9 cellular contexts compared by ENCODE assay signal in the genomic region with DNA sequence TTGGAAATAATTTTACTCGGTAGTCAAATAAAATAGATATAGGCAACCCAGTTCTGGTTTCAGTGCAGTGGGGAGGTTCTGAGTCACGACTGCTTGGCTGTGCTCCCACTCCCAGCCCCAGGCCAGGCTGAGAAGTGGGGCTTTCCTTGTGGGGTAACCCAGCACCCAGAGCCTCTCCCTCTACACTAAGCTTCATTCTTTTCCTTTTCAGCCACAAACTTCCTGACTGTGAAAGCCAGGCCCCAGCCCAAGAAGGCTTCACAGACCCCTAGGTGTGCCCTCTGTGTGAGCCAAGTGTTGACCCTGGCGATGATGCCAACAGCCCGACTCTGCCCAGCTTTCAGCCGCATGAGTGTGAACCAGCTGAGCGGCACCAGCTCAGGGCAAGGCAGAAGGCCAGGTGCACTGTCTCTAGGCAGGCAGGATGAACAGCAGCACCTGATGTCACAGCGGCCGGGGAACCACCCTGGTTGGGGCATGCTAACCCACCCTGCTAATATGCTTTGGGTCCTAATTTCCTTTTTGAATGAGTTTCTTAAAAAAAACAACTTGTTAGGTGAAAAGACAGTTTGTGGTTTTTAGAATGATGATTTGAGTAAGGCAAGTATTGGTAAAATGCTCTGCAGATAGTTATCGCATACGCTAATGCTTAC. TPM values are rescaled to one million over a fixed set of nuclear protein-coding genes. Genes with fewer than 3 reads are reported as not detected.
DNase-seq lines count a peak whose midpoint lies in the region; ATAC-seq, FAIRE-seq and TF ChIP-seq lines count a peak whose summit lies in the region.
"Had no signal": no experiment of that assay in that cellular context is flagged by ENCODE, and none has a peak within 500 bp of the region (broad histone marks: within the 10 kb centered on the region; RNA-seq: fewer than 3 reads in every experiment).

No MANE protein-coding gene starts in this region.

- peak overlapping the region; percentile 22; the same call in 1 of the 2 replicates for H2BK12ac ChIP-seq in H1 (ENCODE audit: low read depth, low read length)

- WGBS in H1 (ENCODE audit: extremely low coverage in 1 of 2, insufficient coverage in 1 of 2, insufficient read length in 1 of 2, insufficient replicate concordance in 2 of 2, low coverage in 1 of 2, low lambda C conversion rate in 2 of 2, missing lambda C conversion rate in 1 of 2), 2 experiments: 91% methylated on average over 10 of the region's 10 CpGs; no CpG with 5 or more reads in 1 of the 2 experiments

- H4K8ac ChIP-seq in H1 (ENCODE audit: extremely low read depth, insufficient read depth, low read length): no peak overlapping the region

- no peak for TF ChIP-seq CTCF in H1 (IDR thresholded peaks at IDR 0.05; ENCODE audit: control extremely low read depth in 1 of 3, insufficient read depth in 1 of 3, low read depth in 1 of 3, low read length in 3 of 3)

- no peak overlapping the region for H3K14ac ChIP-seq in H1 (ENCODE audit: insufficient read length)

- H4K91ac ChIP-seq in H1 (replicated peaks; ENCODE audit: insufficient read length, low read length): no peak overlapping the region

- H3K4me3 ChIP-seq in H1 (ENCODE audit: extremely low read depth in 1 of 4, insufficient read depth in 2 of 4, low read depth in 3 of 4, low read length in 4 of 4): no peak overlapping the region
- H3K4me3 ChIP-seq: right lobe of liver had no signal

- peak overlapping the region; percentile 9; the same call in 1 of the 2 replicates for H2BK15ac ChIP-seq in H1 (ENCODE audit: low read length)

- H3K27me3 ChIP-seq in H1 (replicated peaks in 1 of 4; ENCODE audit: control insufficient read depth in 3 of 4, extremely low read depth in 1 of 4, insufficient read depth in 3 of 4, low read length in 3 of 4): peaks cover 0 to 10% (median 8%) of the 10 kb centered on the region in 4 experiments; a peak in 4 of 7 replicates
- H3K27me3 ChIP-seq: right lobe of liver had no signal

- H2AFZ ChIP-seq in H1 (ENCODE audit: low read length): no peak overlapping the region

- no peak overlapping the region for H2BK20ac ChIP-seq in H1 (ENCODE audit: low read length)

- no peak for TF ChIP-seq POLR2A in H1 (IDR thresholded peaks at IDR 0.05; ENCODE audit: control extremely low read depth in 1 of 2, low read depth in 2 of 2, low read length in 2 of 2)

- H3K79me1 ChIP-seq in H1 (ENCODE audit: low read depth, low read length): no peaks in the 10 kb centered on the region

- POLR2A ChIA-PET in H1 (lab: Charles Lee; ENCODE audit: partially characterized antibody): interaction anchor here (0.7 to 8.6 kb wide), 7 partner anchors 11 to 116 kb away, joined by 3 to 181 read pairs (median 5); partner anchors contain the start of genes CTDSP2 and TSFM

- DNase-seq in DMS153 treated with DMSO at 0.1 percent for 48 hours (lab: John Stamatoyannopoulos, UW; ENCODE audit: unreplicated experiment) (peak; percentile 56), Kasumi-1 (lab: John Stamatoyannopoulos, UW) (peak; percentile 29 to 32), H1 (ENCODE audit: low read depth in 1 of 2, low spot score in 2 of 2) (no peak), renal cortical epithelial cell (ENCODE audit: low read depth) (peak; percentile 75), OCI-M2 (lab: John Stamatoyannopoulos, UW; ENCODE audit: unreplicated experiment) (no peak), SW480 (ENCODE audit: low spot score) (no peak)
- DNase-seq in activated CD8-positive, alpha-beta memory T cell treated with anti-CD3 and anti-CD28 coated beads for 1 hour (ENCODE audit: extremely low read depth in 1 of 2, low read depth in 1 of 2): peak; percentile 49
- DNase-seq: right lobe of liver had no signal

- H3K4me2 ChIP-seq in H1 (ENCODE audit: insufficient read depth in 1 of 2, low read depth in 2 of 2, low read length in 2 of 2): no peak overlapping the region

- no peak overlapping the region for H3K23ac ChIP-seq in H1 (ENCODE audit: insufficient read length)

- H2AK5ac ChIP-seq in H1 (ENCODE audit: low read depth, low read length): no peak overlapping the region

- no peak overlapping the region for H2BK120ac ChIP-seq in H1 (replicated peaks; ENCODE audit: low read depth, low read length)

- H3K36me3 ChIP-seq in H1 (ENCODE audit: control insufficient read depth in 2 of 4, insufficient read depth in 4 of 4, low read length in 3 of 4): no peaks in the 10 kb centered on the region
- H3K36me3 ChIP-seq: right lobe of liver had no signal

- H2BK5ac ChIP-seq in H1 (ENCODE audit: low read depth, low read length): no peak overlapping the region

- no peak for TF ChIP-seq EP300 in H1 (IDR thresholded peaks at IDR 0.05; ENCODE audit: borderline replicate concordance in 1 of 2, low read depth in 2 of 2, low read length in 2 of 2)

- H3K9me3 ChIP-seq in H1 (ENCODE audit: insufficient read depth in 2 of 2, low read depth in 1 of 2, low read length in 1 of 2): no peaks in the 10 kb centered on the region
- H3K9me3 ChIP-seq: right lobe of liver had no signal

- TF ChIP-seq RAD21 in H1 (IDR thresholded peaks at IDR 0.05 in 1 of 2, conservative IDR thresholded peaks at IDR 0.05 in 1 of 2; ENCODE audit: low read depth in 2 of 2, low read length in 2 of 2): no peak

- CTCF ChIA-PET in H1 (lab: Charles Lee; ENCODE audit: partially characterized antibody): interaction anchor here (0.5 to 8.7 kb wide), 13 partner anchors 10 to 140 kb away, joined by 3 to 119 read pairs (median 4); no protein-coding TSS in a partner anchor

- no peaks in the 10 kb centered on the region for H4K20me1 ChIP-seq in H1 (replicated peaks in 1 of 2; ENCODE audit: control insufficient read depth in 1 of 2, insufficient read depth in 2 of 2, low read length in 2 of 2)

- H4K5ac ChIP-seq in H1 (ENCODE audit: insufficient read length, low read depth, low read length): no peak overlapping the region

- no peak overlapping the region for H3K9ac ChIP-seq in H1 (replicated peaks in 1 of 4; ENCODE audit: extremely low read depth in 1 of 4, low read depth in 3 of 4, low read length in 3 of 4)

- no peak overlapping the region for H3K27ac ChIP-seq in H1 (ENCODE audit: low read depth, low read length)
- H3K27ac ChIP-seq: right lobe of liver had no signal

- H3K23me2 ChIP-seq in H1 (ENCODE audit: low read depth, low read length): peaks cover 4% of the 10 kb centered on the region; the same call in 1 of the 2 replicates

- no peak overlapping the region for H3K4ac ChIP-seq in H1 (replicated peaks; ENCODE audit: insufficient read length, low read depth, low read length)

- H3K4me1 ChIP-seq in H1 (replicated peaks in 1 of 4; ENCODE audit: control insufficient read depth in 3 of 4, insufficient read depth in 4 of 4, low read length in 3 of 4): peaks cover 9 to 20% (median 13%) of the 10 kb centered on the region in 4 experiments

- H3K79me2 ChIP-seq in H1 (ENCODE audit: control insufficient read depth in 1 of 2, insufficient read depth in 2 of 2, low read length in 2 of 2): no peaks in the 10 kb centered on the region

- ATAC-seq in GM21528 (IDR thresholded peaks at IDR 0.05; ENCODE audit: low FRiP score, unreplicated experiment): peak; percentile 85

- no peak for FAIRE-seq in H1 (lab: Jason Lieb, UNC)

- no peak overlapping the region for H3K56ac ChIP-seq in H1 (replicated peaks; ENCODE audit: insufficient read length, low read depth, low read length)

- no peak overlapping the region for H3K18ac ChIP-seq in H1 (ENCODE audit: extremely low read depth, low read length)

TF ChIP-seq in H1, 55 proteins besides CTCF, POLR2A, EP300 and RAD21 (continues in another document):
- no peak for TF ChIP-seq JUN (IDR thresholded peaks at IDR 0.05; ENCODE audit: low read depth, low read length)
- no peak for TF ChIP-seq EZH2 (IDR thresholded peaks at IDR 0.05; ENCODE audit: low read depth, low read length, severe bottlenecking)
- TF ChIP-seq SP2 (IDR thresholded peaks at IDR 0.05; ENCODE audit: low read length): no peak
- TF ChIP-seq SIRT6 (IDR thresholded peaks at IDR 0.05; ENCODE audit: low read length): no peak
- TF ChIP-seq SIX5 (IDR thresholded peaks at IDR 0.05; ENCODE audit: low read depth, low read length): no peak
- no peak for TF ChIP-seq TCF12 (IDR thresholded peaks at IDR 0.05; ENCODE audit: low read depth, low read length)
- TF ChIP-seq, protein P1, sequence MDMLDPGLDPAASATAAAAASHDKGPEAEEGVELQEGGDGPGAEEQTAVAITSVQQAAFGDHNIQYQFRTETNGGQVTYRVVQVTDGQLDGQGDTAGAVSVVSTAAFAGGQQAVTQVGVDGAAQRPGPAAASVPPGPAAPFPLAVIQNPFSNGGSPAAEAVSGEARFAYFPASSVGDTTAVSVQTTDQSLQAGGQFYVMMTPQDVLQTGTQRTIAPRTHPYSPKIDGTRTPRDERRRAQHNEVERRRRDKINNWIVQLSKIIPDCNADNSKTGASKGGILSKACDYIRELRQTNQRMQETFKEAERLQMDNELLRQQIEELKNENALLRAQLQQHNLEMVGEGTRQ (IDR thresholded peaks at IDR 0.05; ENCODE audit: low read length): no peak
- TF ChIP-seq E2F6 (IDR thresholded peaks at IDR 0.05): no peak

RNA-seq across cellular contexts. Expression of gene ATP23, which starts 42.2 kb away (rescaled TPM):
- total RNA-seq in H1 (2021; fragmentation: NEBNext Ultra II Directional; extraction: Animal tissue kit (Norgen Biotek cat#: 25700)): 6.7 and 10.2 TPM in 2 replicates
- polyA plus RNA-seq in H1 (2011; rRNA removed): 12.1 and 13.5 TPM in 2 replicates
- 10.4 TPM for polyA plus RNA-seq in H1 (2011; cell fraction: cytosol; rRNA removed)
- polyA plus RNA-seq in H1 (2011; cell fraction: nucleus; rRNA removed): 4.3 TPM
- polyA plus RNA-seq in H1 (2012, experiment 1 of 2): 4.2 to 8.9 TPM (median 8.2 TPM) in 4 replicates
- 3.5 TPM for polyA plus RNA-seq in H1 (2012, experiment 2 of 2)
- polyA plus RNA-seq in H1 (2013, experiment 1 of 2): 8.1 TPM
- 6.9 TPM for polyA plus RNA-seq in H1 (2013, experiment 2 of 2)
- 5.0 and 8.6 TPM in 2 replicates for polyA minus RNA-seq in H1 (2011; rRNA and poly(A)+ RNA removed)
- 4.8 TPM for polyA minus RNA-seq in H1 (2011; cell fraction: cytosol; rRNA and poly(A)+ RNA removed)
- polyA minus RNA-seq in H1 (2011; cell fraction: nucleus; rRNA and poly(A)+ RNA removed): 5.3 TPM
- 7.5 and 8.3 TPM in 2 replicates for total RNA-seq in renal cortical epithelial cell

RNA-seq across cellular contexts. Expression of gene CTDSP2, which starts 52.6 kb away (rescaled TPM):
- total RNA-seq in H1 (2021; fragmentation: NEBNext Ultra II Directional; extraction: Animal tissue kit (Norgen Biotek cat#: 25700)): 91.7 and 93.7 TPM in 2 replicates
- polyA plus RNA-seq in H1 (2011; rRNA removed): 71.3 and 129 TPM in 2 replicates
- polyA plus RNA-seq in H1 (2011; cell fraction: cytosol; rRNA removed): 115 TPM
- polyA plus RNA-seq in H1 (2011; cell fraction: nucleus; rRNA removed): 118 TPM
- polyA plus RNA-seq in H1 (2012, experiment 1 of 2): 72.3 to 87.9 TPM (median 83.7 TPM) in 4 replicates
- polyA plus RNA-seq in H1 (2012, experiment 2 of 2): 64.0 TPM
- polyA plus RNA-seq in H1 (2013, experiment 1 of 2): 41.6 TPM
- 42.0 TPM for polyA plus RNA-seq in H1 (2013, experiment 2 of 2)
- polyA minus RNA-seq in H1 (2011; rRNA and poly(A)+ RNA removed): 144 and 145 TPM in 2 replicates
- polyA minus RNA-seq in H1 (2011; cell fraction: cytosol; rRNA and poly(A)+ RNA removed): 75.4 TPM
- polyA minus RNA-seq in H1 (2011; cell fraction: nucleus; rRNA and poly(A)+ RNA removed): 79.4 TPM
- total RNA-seq in renal cortical epithelial cell: 16.3 and 81.9 TPM in 2 replicates

Comparison
In these comparisons a context has a peak if more than half of its experiments do, and no peak if none do; other contexts are left out.
1. DNase-seq: peak in DMS153 treated with DMSO at 0.1 percent for 48 hours (single experiment), Kasumi-1 (2 of 2), activated CD8-positive, alpha-beta memory T cell treated with anti-CD3 and anti-CD28 coated beads for 1 hour (2 of 2) and renal cortical epithelial cell (single experiment); none in H1 (0 of 2), OCI-M2 (single experiment) and SW480 (single experiment).